8 cellular contexts compared by ENCODE assay signal in genomic region chr2:69914235-69915049, GRCh38. TPM values are rescaled to one million over a fixed set of nuclear protein-coding genes. Genes with fewer than 3 reads are reported as not detected.
DNase-seq lines count a peak whose midpoint lies in the region; ATAC-seq, FAIRE-seq and TF ChIP-seq lines count a peak whose summit lies in the region.

No MANE protein-coding gene starts in this region.

- H3K27ac ChIP-seq in angular gyrus (ENCODE audit: low read depth, low read length) (peak overlapping the region; percentile 94), prostate gland (peak overlapping the region; percentile 99 to 100)

- H3K4me3 Mint-ChIP-seq in T-helper 1 cell treated with Interleukin-12 subunit alpha and Interleukin-12 subunit beta and Interleukin-4 antibody, amounts not matched to agents 30 μg/mL and 1 μg/mL, for 36 hours, result peak overlapping the region; percentile 71

- TF ChIP-seq CTCF in GM13976 (IDR thresholded peaks at IDR 0.05; ENCODE audit: borderline replicate concordance, control extremely low read depth, extremely low read depth, insufficient read depth, missing control alignments) (peak; percentile 52), prostate gland (IDR thresholded peaks at IDR 0.05) (peak in 3 of 4 experiments; percentile 38 to 61 (median 38))

- peak; percentile 99 for TF ChIP-seq POLR2A in prostate gland (IDR thresholded peaks at IDR 0.05)

- H3K4me1 Mint-ChIP-seq in T-helper 1 cell treated with Interleukin-12 subunit alpha and Interleukin-12 subunit beta and Interleukin-4 antibody, amounts not matched to agents 30 μg/mL and 1 μg/mL, for 36 hours (ENCODE audit: low read depth), result peaks cover 33% of the 10 kb centered on the region

- in situ Hi-C loops in GM13976 (cut with MboI; ENCODE audit: low sequenced_read_pairs, unreplicated experiment), result loop anchor here (10.0 to 25.0 kb wide), 3 partner anchors 150 to 373 kb away; partner anchors contain the start of gene SNRPG

- peak; percentile 73 for FAIRE-seq in urothelium cell line (lab: Jason Lieb, UNC)

- H3K27me3 Mint-ChIP-seq in T-helper 1 cell treated with Interleukin-12 subunit alpha and Interleukin-12 subunit beta and Interleukin-4 antibody, amounts not matched to agents 30 μg/mL and 1 μg/mL, for 36 hours (ENCODE audit: low read depth), result no peaks in the 10 kb centered on the region

- no peaks in the 10 kb centered on the region for H3K4me1 ChIP-seq in prostate gland (replicated peaks)

- peak overlapping the region; percentile 88 to 98 for H3K4me3 ChIP-seq in prostate gland

- H3K9me3 ChIP-seq in prostate gland, result no peaks in the 10 kb centered on the region

- H3K27me3 ChIP-seq in prostate gland (replicated peaks; ENCODE audit: insufficient read depth), result no peaks in the 10 kb centered on the region

- intact Hi-C loops in left ventricle myocardium superior (cut with micrococcal nuclease) (loop anchor here (5.0 kb wide), 2 partner anchors 158 to 228 kb away; no protein-coding TSS in a partner anchor), prostate gland (cut with DNase I) (loop anchor here (1.0 to 5.0 kb wide), 5 partner anchors 158 to 378 kb away; partner anchors contain the start of genes C2orf42, PCBP1 and SNRPG)

- H3K9me3 Mint-ChIP-seq in T-helper 1 cell treated with Interleukin-12 subunit alpha and Interleukin-12 subunit beta and Interleukin-4 antibody, amounts not matched to agents 30 μg/mL and 1 μg/mL, for 36 hours, result no peaks in the 10 kb centered on the region

- H3K36me3 ChIP-seq in prostate gland, result peaks cover 0 to 7% of the 10 kb centered on the region in 2 donors

- DNase-seq in GM13976 (ENCODE audit: low spot score) (peak; percentile 98), NCI-H146 treated with DMSO at 0.1 percent for 48 hours (lab: John Stamatoyannopoulos, UW; ENCODE audit: unreplicated experiment) (peak; percentile 99), left ventricle myocardium superior (peak; percentile 99), prostate gland (ENCODE audit: low spot score) (peak; percentile 100), urothelium cell line (ENCODE audit: low spot score) (peak; percentile 99)

- WGBS in prostate gland, result under 1% methylated on average over 35 of the region's 57 CpGs

- peak overlapping the region; percentile 88 for H3K27ac Mint-ChIP-seq in T-helper 1 cell treated with Interleukin-12 subunit alpha and Interleukin-12 subunit beta and Interleukin-4 antibody, amounts not matched to agents 30 μg/mL and 1 μg/mL, for 36 hours

- H3K36me3 Mint-ChIP-seq in T-helper 1 cell treated with Interleukin-12 subunit alpha and Interleukin-12 subunit beta and Interleukin-4 antibody, amounts not matched to agents 30 μg/mL and 1 μg/mL, for 36 hours (ENCODE audit: low read depth), result peaks cover 26% of the 10 kb centered on the region

- ATAC-seq in HG02870 (IDR thresholded peaks at IDR 0.05; ENCODE audit: unreplicated experiment) (peak; percentile 89), left ventricle myocardium superior (peak; percentile 95)

RNA-seq across cellular contexts. Expression of gene MXD1, which starts 0.5 kb away (rescaled TPM):
- 5.0 TPM for total RNA-seq in left ventricle myocardium superior
- 1 to 10 TPM; 4.2 to 8.0 TPM for total RNA-seq in prostate gland

RNA-seq across cellular contexts. Expression of gene SNRNP27, which starts 20.7 kb away (rescaled TPM):
- total RNA-seq in left ventricle myocardium superior, result 57.6 TPM
- total RNA-seq in prostate gland, result 10 to 100 TPM; 52.1 to 69.1 TPM

RNA-seq across cellular contexts. Expression of gene ASPRV1, which starts 47.0 kb away (rescaled TPM):
- total RNA-seq in left ventricle myocardium superior (0.84 TPM), prostate gland (10 to 100 TPM in 1 of 2 donors, 1 to 10 TPM in 1; 2.6 to 10.3 TPM)

Comparison
In these comparisons a context has a peak if more than half of its experiments do, and no peak if none do; other contexts are left out.
1. Peak in every context shown above with its lines: DNase-seq, ATAC-seq, H3K4me3 ChIP-seq and H3K27ac ChIP-seq.